ENCODE assay signal across 1 cellular context in the genomic region with DNA sequence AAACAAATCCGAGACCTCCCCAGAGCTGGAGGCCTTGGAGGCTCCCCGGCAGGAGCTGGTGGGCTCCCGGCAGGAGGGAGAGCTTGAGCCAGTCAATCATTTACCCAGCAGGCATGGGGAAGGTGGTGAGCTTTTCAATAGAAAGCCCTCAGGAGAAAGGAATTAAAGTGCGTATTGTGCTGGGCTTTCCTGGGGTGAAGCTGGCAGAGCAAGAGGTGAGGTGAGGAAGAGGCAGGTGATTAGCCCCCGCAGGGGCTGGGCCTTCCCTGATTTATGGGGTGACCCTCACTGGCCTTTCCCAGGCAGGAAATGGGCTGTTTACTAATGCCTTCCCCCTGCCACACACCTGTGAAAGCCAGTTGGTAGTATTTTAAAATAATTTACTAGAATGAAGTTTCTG.
A peak's percentile ranks its signal among the peaks of the same experiment; 100 is the strongest.
TF ChIP-seq lines count a peak whose summit lies in the region.

No MANE protein-coding gene starts in this region.

TF ChIP-seq in H1, 55 proteins besides CTCF, POLR2A, EP300 and RAD21:
- 0 out of 2 replicates have a peak, but pooled peaks have one; percentile 17 for TF ChIP-seq TAF1 (IDR thresholded peaks at IDR 0.05; ENCODE audit: low read depth, low read length)
- TF ChIP-seq HDAC6 (IDR thresholded peaks at IDR 0.05; ENCODE audit: low read depth, low read length): no peak
